In the genomic region with DNA sequence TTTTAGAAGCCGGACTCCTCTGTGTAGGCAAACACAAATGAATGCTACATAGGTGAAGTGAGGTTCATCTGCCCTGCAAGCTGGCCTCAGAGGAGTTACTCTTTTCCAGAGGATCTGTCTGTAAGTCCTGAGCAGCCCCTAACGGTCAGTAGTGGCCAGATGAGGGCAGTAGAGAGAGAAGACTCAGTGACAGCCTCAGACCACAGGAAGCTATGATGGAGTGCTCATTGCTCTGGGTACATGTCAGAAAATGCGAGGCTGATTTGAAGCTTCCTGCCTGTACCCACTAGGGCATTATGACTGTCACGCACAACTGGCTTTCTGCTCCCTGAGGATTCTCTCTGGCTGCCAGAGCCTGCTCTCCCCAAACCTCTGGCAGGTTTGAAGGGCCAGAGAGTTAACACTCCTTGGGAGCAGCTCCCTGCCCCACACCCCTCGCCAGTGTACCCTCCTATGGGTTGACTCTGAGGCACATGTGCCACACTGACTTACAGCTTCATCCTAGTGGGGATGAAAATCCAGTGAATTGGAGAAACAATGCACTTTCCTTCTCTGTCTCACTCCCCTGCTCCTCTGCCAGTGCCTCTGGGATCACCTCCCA, we compare ENCODE assay signal across 9 cellular contexts.
A peak's percentile ranks its signal among the peaks of the same experiment; 100 is the strongest.
DNase-seq lines count a peak whose midpoint lies in the region; ATAC-seq, FAIRE-seq and TF ChIP-seq lines count a peak whose summit lies in the region.
"Had no signal": no experiment of that assay in that cellular context is flagged by ENCODE, and none has a peak within 500 bp of the region (broad histone marks: within the 10 kb centered on the region; RNA-seq: fewer than 3 reads in every experiment).

No MANE protein-coding gene starts in this region.

- peak; percentile 91 for ATAC-seq in HG02678 (IDR thresholded peaks at IDR 0.05; ENCODE audit: unreplicated experiment)
- no peak for ATAC-seq in activated T-helper 17 cell treated with anti-CD3 and anti-CD28 coated beads, Interleukin-2, amount 50 U/mL, for 72 hours (replicated peaks)

- no peak overlapping the region for H3K4me3 Mint-ChIP-seq in activated T-helper 2 cell treated with anti-CD3 and anti-CD28 coated beads, Interferon-gamma antibody, Interleukin-2, Interleukin-4, amounts not matched to agents 10 μg/mL and 5 μg/mL and 100 μg/mL, durations not matched to agents 14 hours and 24 hours and 36 hours (ENCODE audit: low read depth)
- H3K4me3 Mint-ChIP-seq in activated T-helper 17 cell treated with anti-CD3 and anti-CD28 coated beads, Interleukin-2, amount 50 U/mL, for 72 hours: no peak overlapping the region

- H3K9me3 ChIP-seq in BE2C: no peaks in the 10 kb centered on the region

- peaks cover 4% of the 10 kb centered on the region for H3K4me1 ChIP-seq in BE2C

- H3K27ac Mint-ChIP-seq in activated T-helper 2 cell treated with anti-CD3 and anti-CD28 coated beads, Interferon-gamma antibody, Interleukin-2, Interleukin-4, amounts not matched to agents 10 μg/mL and 5 μg/mL and 100 μg/mL, durations not matched to agents 14 hours and 24 hours and 36 hours: no peak overlapping the region
- H3K27ac Mint-ChIP-seq in activated T-helper 17 cell treated with anti-CD3 and anti-CD28 coated beads, Interleukin-2, amount 50 U/mL, for 72 hours: no peak overlapping the region

- H3K4me3 ChIP-seq in BE2C (ENCODE audit: low read depth, low read length) (no peak overlapping the region), astrocyte of the cerebellum (ENCODE audit: low read depth, low read length) (no peak overlapping the region)

- FAIRE-seq in GM18507 (lab: Jason Lieb, UNC): peak; percentile 80
- FAIRE-seq: endometrium had no signal

- intact Hi-C loops in activated T-helper 2 cell treated with anti-CD3 and anti-CD28 coated beads, Interferon-gamma antibody, Interleukin-2, Interleukin-4, amounts not matched to agents 10 μg/mL and 5 μg/mL and 100 μg/mL, durations not matched to agents 14 hours and 24 hours and 36 hours (cut with micrococcal nuclease): no loop called here

- no peaks in the 10 kb centered on the region for H3K9me3 Mint-ChIP-seq in activated T-helper 2 cell treated with anti-CD3 and anti-CD28 coated beads, Interferon-gamma antibody, Interleukin-2, Interleukin-4, amounts not matched to agents 10 μg/mL and 5 μg/mL and 100 μg/mL, durations not matched to agents 14 hours and 24 hours and 36 hours
- peaks cover 12% of the 10 kb centered on the region for H3K9me3 Mint-ChIP-seq in activated T-helper 17 cell treated with anti-CD3 and anti-CD28 coated beads, Interleukin-2, amount 50 U/mL, for 72 hours

- H3K27me3 ChIP-seq in BE2C: no peaks in the 10 kb centered on the region

- H3K36me3 Mint-ChIP-seq in activated T-helper 2 cell treated with anti-CD3 and anti-CD28 coated beads, Interferon-gamma antibody, Interleukin-2, Interleukin-4, amounts not matched to agents 10 μg/mL and 5 μg/mL and 100 μg/mL, durations not matched to agents 14 hours and 24 hours and 36 hours (ENCODE audit: low read depth): no peaks in the 10 kb centered on the region
- H3K36me3 Mint-ChIP-seq in activated T-helper 17 cell treated with anti-CD3 and anti-CD28 coated beads, Interleukin-2, amount 50 U/mL, for 72 hours (ENCODE audit: low read depth): no peaks in the 10 kb centered on the region

- H3K27me3 Mint-ChIP-seq in activated T-helper 2 cell treated with anti-CD3 and anti-CD28 coated beads, Interferon-gamma antibody, Interleukin-2, Interleukin-4, amounts not matched to agents 10 μg/mL and 5 μg/mL and 100 μg/mL, durations not matched to agents 14 hours and 24 hours and 36 hours (ENCODE audit: low read depth): no peaks in the 10 kb centered on the region
- no peaks in the 10 kb centered on the region for H3K27me3 Mint-ChIP-seq in activated T-helper 17 cell treated with anti-CD3 and anti-CD28 coated beads, Interleukin-2, amount 50 U/mL, for 72 hours

- no peaks in the 10 kb centered on the region for H3K4me1 Mint-ChIP-seq in activated T-helper 2 cell treated with anti-CD3 and anti-CD28 coated beads, Interferon-gamma antibody, Interleukin-2, Interleukin-4, amounts not matched to agents 10 μg/mL and 5 μg/mL and 100 μg/mL, durations not matched to agents 14 hours and 24 hours and 36 hours (ENCODE audit: low read depth)
- no peaks in the 10 kb centered on the region for H3K4me1 Mint-ChIP-seq in activated T-helper 17 cell treated with anti-CD3 and anti-CD28 coated beads, Interleukin-2, amount 50 U/mL, for 72 hours

- DNase-seq in BE2C (peak; percentile 82), GM18507 (ENCODE audit: extremely low spot score, insufficient read length, low read depth) (no peak), NAMALWA (ENCODE audit: low spot score) (peak; percentile 68), astrocyte of the cerebellum (ENCODE audit: low read depth) (no peak), medulla oblongata (ENCODE audit: extremely low spot score) (peak; percentile 76)
- DNase-seq in activated T-helper 2 cell treated with anti-CD3 and anti-CD28 coated beads, Interferon-gamma antibody, Interleukin-2, Interleukin-4, amounts not matched to agents 10 μg/mL and 5 μg/mL and 100 μg/mL, durations not matched to agents 14 hours and 24 hours and 36 hours (ENCODE audit: low spot score): no peak

- H3K36me3 ChIP-seq in BE2C: no peaks in the 10 kb centered on the region

- in situ Hi-C loops in astrocyte of the cerebellum (cut with HindIII; ENCODE audit: low sequenced_read_pairs): no loop called here

- TF ChIP-seq CTCF in BE2C (IDR thresholded peaks at IDR 0.05; ENCODE audit: low read depth, low read length) (peak; percentile 94), astrocyte of the cerebellum (IDR thresholded peaks at IDR 0.05; ENCODE audit: low read depth, low read length, missing control alignments) (peak; percentile 29)

Comparison
In these comparisons a context has a peak if more than half of its experiments do, and no peak if none do; other contexts are left out.
1. DNase-seq: peak in BE2C (single experiment), NAMALWA (single experiment) and medulla oblongata (single experiment); none in GM18507 (single experiment), astrocyte of the cerebellum (single experiment) and activated T-helper 2 cell treated with anti-CD3 and anti-CD28 coated beads, Interferon-gamma antibody, Interleukin-2, Interleukin-4, amounts not matched to agents 10 μg/mL and 5 μg/mL and 100 μg/mL, durations not matched to agents 14 hours and 24 hours and 36 hours (single experiment).